ENCODE assay signal across 8 cellular contexts in the genomic region with DNA sequence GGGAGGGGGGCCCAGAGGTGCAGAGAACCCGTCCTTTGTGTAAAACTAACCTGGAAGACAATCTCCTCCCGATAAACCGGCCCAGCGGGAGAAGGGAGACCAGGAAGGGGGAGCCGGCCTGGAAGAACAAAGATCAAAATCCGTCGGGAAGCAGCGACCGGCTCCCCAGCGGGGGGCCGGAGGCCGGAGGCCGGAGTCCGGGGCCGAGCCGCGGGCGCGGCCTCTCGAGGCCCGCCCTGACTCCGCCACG.
A peak's percentile ranks its signal among the peaks of the same experiment; 100 is the strongest.
DNase-seq lines count a peak whose midpoint lies in the region; ATAC-seq, FAIRE-seq and TF ChIP-seq lines count a peak whose summit lies in the region.

No MANE protein-coding gene starts in this region.

- H3K9me3 ChIP-seq in MM.1S (replicated peaks; ENCODE audit: insufficient read depth, low read length), result no peaks in the 10 kb centered on the region
- H3K9me3 ChIP-seq in effector memory CD4-positive, alpha-beta T cell (ENCODE audit: control insufficient read depth, low read length), result no peaks in the 10 kb centered on the region

- peak overlapping the region; percentile 78 for H2AFZ ChIP-seq in MM.1S (ENCODE audit: low read length)

- ATAC-seq in GM21367 (IDR thresholded peaks at IDR 0.05; ENCODE audit: unreplicated experiment), result no peak

- no peak overlapping the region for H3K27ac Mint-ChIP-seq in nephron progenitor cell

- H3K4me1 Mint-ChIP-seq in nephron progenitor cell, result peaks cover 41% of the 10 kb centered on the region

- peak overlapping the region; percentile 90 for H3K4me3 Mint-ChIP-seq in nephron progenitor cell

- H3K27ac ChIP-seq in C4-2B (peak overlapping the region; percentile 87), MM.1S (ENCODE audit: low read length) (no peak overlapping the region)
- peak overlapping the region; percentile 63 for H3K27ac ChIP-seq in effector memory CD4-positive, alpha-beta T cell (ENCODE audit: insufficient read depth, low read length, poor library complexity, severe bottlenecking)

- 0 out of 2 replicates have a peak, but pooled peaks cover 5% of the 10 kb centered on the region for H3K79me2 ChIP-seq in MM.1S (ENCODE audit: low read length)

- peak overlapping the region; percentile 71 for H3K4me3 ChIP-seq in MM.1S (ENCODE audit: low read length)
- peak overlapping the region; percentile 63 for H3K4me3 ChIP-seq in effector memory CD4-positive, alpha-beta T cell (ENCODE audit: insufficient read depth, low read depth, low read length, poor library complexity, severe bottlenecking)

- no peak for DNase-seq in MM.1S
- DNase-seq in effector memory CD4-positive, alpha-beta T cell, result no peak
- DNase-seq in nephron progenitor cell, result no peak
- no peak for DNase-seq in NCI-H2107 (lab: John Stamatoyannopoulos, UW)
- DNase-seq in GOT3 (lab: John Stamatoyannopoulos, UW), result no peak
- no peak for DNase-seq in urothelium cell line (ENCODE audit: low spot score)

- peaks cover 5% of the 10 kb centered on the region; the same call in 1 of the 2 replicates for H3F3A ChIP-seq in MM.1S (ENCODE audit: insufficient read depth, low read length)

- TF ChIP-seq CTCF in C4-2B (conservative IDR thresholded peaks at IDR 0.05), result no peak
- TF ChIP-seq CTCF in MM.1S (IDR thresholded peaks at IDR 0.05; ENCODE audit: low read length), result no peak
- no peak for TF ChIP-seq CTCF in nephron progenitor cell (IDR thresholded peaks at IDR 0.05)

- H3K36me3 Mint-ChIP-seq in nephron progenitor cell (ENCODE audit: low read depth), result no peaks in the 10 kb centered on the region

- H3K9ac ChIP-seq in MM.1S (ENCODE audit: low read length), result peak overlapping the region; percentile 68; the same call in 1 of the 2 replicates

- H3K4me1 ChIP-seq in MM.1S (ENCODE audit: low read length), result no peaks in the 10 kb centered on the region
- H3K4me1 ChIP-seq in effector memory CD4-positive, alpha-beta T cell (ENCODE audit: control insufficient read depth, insufficient read depth, low read length, poor library complexity, severe bottlenecking), result peaks cover 5% of the 10 kb centered on the region

- H3K27me3 Mint-ChIP-seq in nephron progenitor cell (ENCODE audit: low read depth, poor library complexity), result peaks cover 14% of the 10 kb centered on the region

- H3K27me3 ChIP-seq in MM.1S (replicated peaks; ENCODE audit: insufficient read depth, low read length), result no peaks in the 10 kb centered on the region
- no peaks in the 10 kb centered on the region for H3K27me3 ChIP-seq in effector memory CD4-positive, alpha-beta T cell (replicated peaks; ENCODE audit: control insufficient read depth, insufficient read depth, low read length, poor library complexity, severe bottlenecking)

- no peaks in the 10 kb centered on the region for H3K36me3 ChIP-seq in MM.1S (replicated peaks; ENCODE audit: insufficient read depth, low read length)
- no peaks in the 10 kb centered on the region for H3K36me3 ChIP-seq in effector memory CD4-positive, alpha-beta T cell (ENCODE audit: control insufficient read depth, insufficient read depth, low read length)

- peaks cover 35% of the 10 kb centered on the region for H3K9me3 Mint-ChIP-seq in nephron progenitor cell

- no peaks in the 10 kb centered on the region for H3K9me2 ChIP-seq in MM.1S (replicated peaks; ENCODE audit: insufficient read depth, low read length)

- H4K20me1 ChIP-seq in MM.1S (ENCODE audit: insufficient read depth, low read length), result no peaks in the 10 kb centered on the region

- no peak for FAIRE-seq in urothelium cell line (lab: Jason Lieb, UNC)

- peak overlapping the region; percentile 84 for H3K4me2 ChIP-seq in MM.1S (ENCODE audit: low read depth, low read length)
